Comparison of ENCODE assay signal across 28 cellular contexts in the genomic region with DNA sequence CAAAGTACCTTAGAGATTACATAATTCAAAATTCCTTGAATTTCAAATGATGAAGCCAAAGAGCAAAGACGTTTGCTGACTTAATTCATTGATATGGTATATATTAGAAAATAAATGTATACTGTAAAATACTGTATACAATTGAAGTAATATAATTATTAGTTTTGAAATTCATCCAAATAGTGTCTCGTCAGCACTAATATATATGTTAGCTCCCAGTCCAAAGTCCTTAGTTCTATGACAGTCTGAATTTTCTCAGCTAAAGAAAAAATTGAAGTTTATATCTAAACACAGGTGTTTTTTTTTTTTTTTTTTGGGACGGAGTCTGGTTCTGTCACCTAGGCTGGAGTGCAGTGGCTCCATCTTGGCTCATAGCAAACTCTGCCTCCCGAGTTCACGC.
"Had no signal": no experiment of that assay in that cellular context is flagged by ENCODE, and none has a peak within 500 bp of the region (broad histone marks: within the 10 kb centered on the region; RNA-seq: fewer than 3 reads in every experiment).

No MANE protein-coding gene starts in this region.

- H3K4me3 ChIP-seq: pancreas, psoas muscle, skin epidermis, smooth muscle cell, spleen, suprapubic skin, testis, tibial artery, transverse colon, upper lobe of right lung, uterus had no signal

- H3K9me3 ChIP-seq: neutrophil, pancreas, psoas muscle, suprapubic skin, testis, tibial artery, transverse colon, upper lobe of right lung, uterus had no signal

- DNase-seq: naive thymus-derived CD8-positive, alpha-beta T cell; nephron progenitor cell; nucleus accumbens; pancreas; psoas muscle; right cardiac atrium; spleen; stimulated activated CD4-positive, alpha-beta T cell treated with anti-CD3 and anti-CD28 coated beads, Interleukin-12 subunit alpha, Interleukin-12 subunit beta, amount 100 ng/mL, for 4 hours; stimulated activated CD4-positive, alpha-beta T cell treated with anti-CD3 and anti-CD28 coated beads, Interleukin-1b, Interleukin-23, amount 100 ng/mL, for 48 hours; stimulated activated CD4-positive, alpha-beta T cell treated with anti-CD3 and anti-CD28 coated beads, Interleukin-4, amount 100 ng/mL, for 1 hour; stimulated activated CD4-positive, alpha-beta T cell treated with anti-CD3 and anti-CD28 coated beads, Interleukin-4, amount 100 ng/mL, for 4 hours; stimulated activated CD8-positive, alpha-beta memory T cell treated with anti-CD3 and anti-CD28 coated beads, Interleukin-4, amount 100 ng/mL, for 48 hours; stimulated activated naive CD4-positive, alpha-beta T cell; stimulated activated naive CD8-positive, alpha-beta T cell treated with anti-CD3 and anti-CD28 coated beads, Interleukin-15, amount 100 ng/mL, for 72 hours; stimulated activated naive CD8-positive, alpha-beta T cell treated with anti-CD3 and anti-CD28 coated beads, Interleukin-15, Interleukin-2, amounts not matched to agents 100 U/mL and 50 U/mL, for 24 hours; substantia nigra; testis; tibial artery; transverse colon; upper lobe of right lung; uterus had no signal

- H3K4me2 ChIP-seq: smooth muscle cell had no signal

- H3K4me1 ChIP-seq: pancreas, psoas muscle, spleen, suprapubic skin, testis, tibial artery, transverse colon, upper lobe of right lung, uterus had no signal

- ATAC-seq: naive thymus-derived CD8-positive, alpha-beta T cell; natural killer cell treated with Interleukin-12 subunit alpha and Interleukin-12 subunit beta and Interleukin-15 and Interleukin-18, amount 100 ng/mL, for 72 hours; pancreas; psoas muscle; right cardiac atrium; sciatic nerve; stimulated activated memory B cell treated with anti-CD40 and anti-IgM and Interleukin-4, amounts not matched to agents 10 μg/mL and 1 μg/mL and 100 μg/mL, for 72 hours; stimulated activated naive CD8-positive, alpha-beta T cell treated with anti-CD3 and anti-CD28 coated beads, Interleukin-15, amount 100 ng/mL, for 72 hours; stimulated activated naive CD8-positive, alpha-beta T cell treated with anti-CD3 and anti-CD28 coated beads, Interleukin-15, Interleukin-2, amounts not matched to agents 100 U/mL and 50 U/mL, for 24 hours; upper lobe of right lung had no signal

- H3K36me3 ChIP-seq: neutrophil, pancreas, spleen, suprapubic skin, tibial artery, transverse colon, upper lobe of right lung, uterus had no signal

- H3K27me3 ChIP-seq: neutrophil, pancreas, spleen, suprapubic skin, testis, tibial artery, transverse colon, upper lobe of right lung, uterus had no signal

- FAIRE-seq: pancreas had no signal

- H3K27ac ChIP-seq: neutrophil, pancreas, psoas muscle, skin epidermis, spleen, suprapubic skin, testis, tibial artery, transverse colon, upper lobe of right lung, uterus had no signal
